8 cellular contexts compared by ENCODE assay signal in genomic region chr17:17401271-17401781, GRCh38.
A peak's percentile ranks its signal among the peaks of the same experiment; 100 is the strongest.
DNase-seq lines count a peak whose midpoint lies in the region; ATAC-seq and TF ChIP-seq lines count a peak whose summit lies in the region.

No MANE protein-coding gene starts in this region.

- DNase-seq in cardiac muscle cell (ENCODE audit: low read depth in 1 of 2, low spot score in 1 of 2) (peak in 1 of 2 donors; percentile 49), right cardiac atrium (no peak), OCI-LY7 (ENCODE audit: low spot score) (peak; percentile 33), fibroblast of gingiva (ENCODE audit: low read depth) (peak; percentile 39), AML-193 (lab: John Stamatoyannopoulos, UW) (no peak), hepatic stellate cell (ENCODE audit: low spot score) (no peak), transverse colon (no peak)
- no peak for DNase-seq in activated CD8-positive, alpha-beta memory T cell treated with anti-CD3 and anti-CD28 coated beads, Interleukin-2, amount 10 ng/mL, durations not matched to agents 7 days and 5 days

- no peak for TF ChIP-seq POLR2A in transverse colon (IDR thresholded peaks at IDR 0.05)

- H3K9me3 Mint-ChIP-seq in activated CD8-positive, alpha-beta memory T cell treated with anti-CD3 and anti-CD28 coated beads, Interleukin-2, amount 10 ng/mL, durations not matched to agents 7 days and 5 days (ENCODE audit: low read depth) = no peaks in the 10 kb centered on the region

- intact Hi-C loops in right cardiac atrium (cut with DNase I) (no loop called here), OCI-LY7 (cut with micrococcal nuclease; ENCODE audit: unreplicated experiment) (loop anchor here (5.0 kb wide), 1 partner anchor 44 kb away; no protein-coding TSS in a partner anchor), transverse colon (cut with DNase I; ENCODE audit: low total_unique reads) (no loop called here)

- no peak for TF ChIP-seq EP300 in transverse colon (IDR thresholded peaks at IDR 0.05; ENCODE audit: low read depth)

- no peak overlapping the region for H3K4me3 ChIP-seq in cardiac muscle cell
- H3K4me3 ChIP-seq in right cardiac atrium (ENCODE audit: low read length) = no peak overlapping the region
- H3K4me3 ChIP-seq in OCI-LY7 (ENCODE audit: low read depth, low read length, poor library complexity, severe bottlenecking) = no peak overlapping the region
- H3K4me3 ChIP-seq in transverse colon = no peak overlapping the region

- no peaks in the 10 kb centered on the region for H3K9me2 ChIP-seq in OCI-LY7 (ENCODE audit: insufficient read depth, low read length)

- H3K4me1 Mint-ChIP-seq in activated CD8-positive, alpha-beta memory T cell treated with anti-CD3 and anti-CD28 coated beads, Interleukin-2, amount 10 ng/mL, durations not matched to agents 7 days and 5 days = peaks cover 50% of the 10 kb centered on the region

- H3K36me3 ChIP-seq in cardiac muscle cell (no peaks in the 10 kb centered on the region), OCI-LY7 (ENCODE audit: insufficient read depth, low read length) (no peaks in the 10 kb centered on the region), transverse colon (no peaks in the 10 kb centered on the region)

- H3K4me3 Mint-ChIP-seq in activated CD8-positive, alpha-beta memory T cell treated with anti-CD3 and anti-CD28 coated beads, Interleukin-2, amount 10 ng/mL, durations not matched to agents 7 days and 5 days = no peak overlapping the region

- in situ Hi-C loops in transverse colon (cut with MboI; ENCODE audit: low pct_ligation_motif_present in 1 of 4, low pct_unique_long_range_greater_than_20kb in 1 of 4, low sequenced_read_pairs in 3 of 4) = no loop called here

- no peak overlapping the region for H3K27ac Mint-ChIP-seq in activated CD8-positive, alpha-beta memory T cell treated with anti-CD3 and anti-CD28 coated beads, Interleukin-2, amount 10 ng/mL, durations not matched to agents 7 days and 5 days

- ATAC-seq in right cardiac atrium = no peak
- ATAC-seq in activated CD8-positive, alpha-beta memory T cell treated with anti-CD3 and anti-CD28 coated beads, Interleukin-2, amount 10 ng/mL, durations not matched to agents 7 days and 5 days = no peak

- no peak overlapping the region for H3K4me2 ChIP-seq in OCI-LY7 (ENCODE audit: low read length)

- no peak overlapping the region for H3K27ac ChIP-seq in cardiac muscle cell
- H3K27ac ChIP-seq in right cardiac atrium (ENCODE audit: low read length) = no peak overlapping the region
- no peak overlapping the region for H3K27ac ChIP-seq in OCI-LY7 (ENCODE audit: low read depth, low read length, poor library complexity, severe bottlenecking)
- H3K27ac ChIP-seq in transverse colon = no peak overlapping the region

- TF ChIP-seq CTCF in cardiac muscle cell (IDR thresholded peaks at IDR 0.05; ENCODE audit: low read depth, low read length) = peak; percentile 14
- TF ChIP-seq CTCF in OCI-LY7 (conservative IDR thresholded peaks at IDR 0.05; ENCODE audit: low read length) = peak; percentile 61
- TF ChIP-seq CTCF in transverse colon (IDR thresholded peaks at IDR 0.05) = no peak

- H3K36me3 Mint-ChIP-seq in activated CD8-positive, alpha-beta memory T cell treated with anti-CD3 and anti-CD28 coated beads, Interleukin-2, amount 10 ng/mL, durations not matched to agents 7 days and 5 days = no peaks in the 10 kb centered on the region

- H2AFZ ChIP-seq in OCI-LY7 (ENCODE audit: low read length) = no peak overlapping the region

- H3K27me3 ChIP-seq in cardiac muscle cell = peaks cover 3% of the 10 kb centered on the region
- no peaks in the 10 kb centered on the region for H3K27me3 ChIP-seq in right cardiac atrium (ENCODE audit: control insufficient read depth, insufficient read depth)
- H3K27me3 ChIP-seq in transverse colon = peaks cover 8% of the 10 kb centered on the region

- H4K20me1 ChIP-seq in OCI-LY7 (ENCODE audit: insufficient read depth, low read length) = no peaks in the 10 kb centered on the region

- H3K4me1 ChIP-seq in cardiac muscle cell (ENCODE audit: low read depth) = no peaks in the 10 kb centered on the region
- H3K4me1 ChIP-seq in right cardiac atrium (ENCODE audit: control insufficient read depth, insufficient read depth, low read length) = peaks cover 3% of the 10 kb centered on the region
- H3K4me1 ChIP-seq in OCI-LY7 (ENCODE audit: insufficient read depth, low read length, poor library complexity, severe bottlenecking) = peaks cover 36% of the 10 kb centered on the region
- peaks cover 0 to 20% (median 0%) of the 10 kb centered on the region in 4 donors for H3K4me1 ChIP-seq in transverse colon

- H3K79me2 ChIP-seq in OCI-LY7 (ENCODE audit: insufficient read depth, low read depth, low read length) = no peaks in the 10 kb centered on the region

- BruUV-seq in OCI-LY7 (replicated peaks; lab: Mats Ljungman, UMichigan) = no TSS peak

- WGBS in right cardiac atrium = 64% methylated on average over 12 of the region's 12 CpGs
- WGBS in transverse colon (ENCODE audit: low coverage in 1 of 2), 2 donors = 72% methylated on average over 12 of the region's 12 CpGs; no CpG with 5 or more reads in 1 of the 2 donors

- H3K27me3 Mint-ChIP-seq in activated CD8-positive, alpha-beta memory T cell treated with anti-CD3 and anti-CD28 coated beads, Interleukin-2, amount 10 ng/mL, durations not matched to agents 7 days and 5 days = peaks cover 25% of the 10 kb centered on the region

- POLR2A ChIA-PET in OCI-LY7 (lab: Charles Lee) = no interaction called here

- no peaks in the 10 kb centered on the region for H3K9me3 ChIP-seq in cardiac muscle cell (ENCODE audit: low read depth)
- no peaks in the 10 kb centered on the region for H3K9me3 ChIP-seq in right cardiac atrium (ENCODE audit: control insufficient read depth, low read length)
- H3K9me3 ChIP-seq in OCI-LY7 (ENCODE audit: low read length) = no peaks in the 10 kb centered on the region
- H3K9me3 ChIP-seq in transverse colon = no peaks in the 10 kb centered on the region

- CTCF ChIA-PET in OCI-LY7 (lab: Charles Lee; ENCODE audit: unreplicated experiment) = no interaction called here
- CTCF ChIA-PET in activated CD8-positive, alpha-beta memory T cell treated with anti-CD3 and anti-CD28 coated beads, Interleukin-2, amount 10 ng/mL, durations not matched to agents 7 days and 5 days (lab: Charles Lee) = interaction anchor here (1.2 kb wide), 1 partner anchor 23 kb away, joined by 3 read pairs; no protein-coding TSS in a partner anchor

Comparison
In these comparisons a context has a peak if more than half of its experiments do, and no peak if none do; other contexts are left out.
1. DNase-seq: peak in OCI-LY7 (single experiment) and fibroblast of gingiva (single experiment); none in right cardiac atrium (0 of 3), activated CD8-positive, alpha-beta memory T cell treated with anti-CD3 and anti-CD28 coated beads, Interleukin-2, amount 10 ng/mL, durations not matched to agents 7 days and 5 days (single experiment), AML-193 (0 of 2), hepatic stellate cell (single experiment) and transverse colon (single experiment).
2. CTCF ChIP-seq: peak in cardiac muscle cell (single experiment) and OCI-LY7 (single experiment); none in transverse colon (0 of 5).